ENCODE assay signal across 12 cellular contexts in the genomic region with DNA sequence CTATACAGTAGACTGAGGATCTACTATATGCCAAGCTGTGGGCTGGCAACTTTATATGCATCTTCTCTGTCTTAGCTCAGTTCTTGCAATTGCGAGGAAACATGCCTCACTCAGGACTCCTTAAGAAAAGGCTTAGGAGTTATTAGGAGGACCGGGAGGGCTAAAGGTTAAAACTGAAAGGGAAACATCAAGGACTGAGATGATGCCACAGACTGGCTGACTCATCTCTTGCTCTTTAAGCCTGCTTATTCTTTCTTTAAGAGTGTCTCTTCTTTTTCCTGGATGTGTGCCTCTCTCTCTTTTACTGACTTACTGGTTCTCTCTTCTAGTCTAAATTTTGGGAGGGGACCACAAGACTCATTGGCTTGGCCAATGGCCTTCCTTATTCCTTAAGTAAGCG. TPM values are rescaled to one million over a fixed set of nuclear protein-coding genes. Genes with fewer than 3 reads are reported as not detected.
A peak's percentile ranks its signal among the peaks of the same experiment; 100 is the strongest.
DNase-seq lines count a peak whose midpoint lies in the region; ATAC-seq and TF ChIP-seq lines count a peak whose summit lies in the region.
"Had no signal": no experiment of that assay in that cellular context is flagged by ENCODE, and none has a peak within 500 bp of the region (broad histone marks: within the 10 kb centered on the region; RNA-seq: fewer than 3 reads in every experiment).

No MANE protein-coding gene starts in this region.

- H3K4ac ChIP-seq in mesenchymal stem cell (ENCODE audit: low read depth in 1 of 2, low read length in 2 of 2) = no peak overlapping the region

- H3K18ac ChIP-seq in mesenchymal stem cell (ENCODE audit: low read depth in 1 of 2, low read length in 2 of 2) = no peak overlapping the region

- H2BK120ac ChIP-seq in mesenchymal stem cell (ENCODE audit: low read depth, low read length) = no peak overlapping the region

- H3K23ac ChIP-seq in mesenchymal stem cell (ENCODE audit: low read length in 2 of 2) = no peak overlapping the region

- H2AFZ ChIP-seq in mesenchymal stem cell (ENCODE audit: low read depth, low read length) = no peak overlapping the region

- H2AK5ac ChIP-seq in mesenchymal stem cell (ENCODE audit: low read length, severe bottlenecking) = no peak overlapping the region

- ATAC-seq in HG03354 (IDR thresholded peaks at IDR 0.05; ENCODE audit: poor library complexity, severe bottlenecking, unreplicated experiment) = no peak

- H2BK12ac ChIP-seq in mesenchymal stem cell (ENCODE audit: low read length in 2 of 2) = no peak overlapping the region

- no peak overlapping the region for H2BK5ac ChIP-seq in mesenchymal stem cell (ENCODE audit: low read depth, low read length, poor library complexity, severe bottlenecking)

- peak overlapping the region in 1 of 11 experiments; percentile 40; a peak in 1 of 22 replicates for H3K27ac ChIP-seq in BLaER1 treated with 17β-estradiol and CSF1 and Interleukin-3, amounts not matched to agents 10 nM and 100 nM
- peak overlapping the region; percentile 14 to 91 (median 81) for H3K27ac ChIP-seq in adrenal gland
- peak overlapping the region; percentile 62 for H3K27ac ChIP-seq in mesenchymal stem cell (ENCODE audit: low read length, poor library complexity, severe bottlenecking)

- in situ Hi-C loops in G401 (cut with HindIII; ENCODE audit: low sequenced_read_pairs) = no loop called here

- intact Hi-C loops in adrenal gland (cut with DNase I) = no loop called here

- H3K27me3 ChIP-seq in BLaER1 treated with 17β-estradiol and CSF1 and Interleukin-3, amounts not matched to agents 10 nM and 100 nM = no peaks in the 10 kb centered on the region
- H3K27me3 ChIP-seq in adrenal gland (no peaks in the 10 kb centered on the region), mesenchymal stem cell (ENCODE audit: control insufficient read depth in 1 of 2, insufficient read depth in 1 of 2, low read length in 2 of 2) (no peaks in the 10 kb centered on the region)
- H3K27me3 ChIP-seq: Peyer's patch had no signal

- H3K4me3 ChIP-seq in BLaER1 treated with 17β-estradiol and CSF1 and Interleukin-3, amounts not matched to agents 10 nM and 100 nM = no peak overlapping the region
- H3K4me3 ChIP-seq in adrenal gland = peak overlapping the region in 1 of 4 donors; percentile 5
- peak overlapping the region in 1 of 2 experiments; percentile 49 for H3K4me3 ChIP-seq in mesenchymal stem cell (ENCODE audit: insufficient read depth in 1 of 2, low read depth in 1 of 2, low read length in 2 of 2)
- H3K4me3 ChIP-seq: Peyer's patch, skin epidermis had no signal

- no peak overlapping the region for H3K9ac ChIP-seq in BLaER1 treated with 17β-estradiol and CSF1 and Interleukin-3, amounts not matched to agents 10 nM and 100 nM
- H3K9ac ChIP-seq in mesenchymal stem cell (ENCODE audit: low read length) = peak overlapping the region; percentile 23

- no peaks in the 10 kb centered on the region for H3K79me1 ChIP-seq in mesenchymal stem cell (replicated peaks; ENCODE audit: low read length, poor library complexity, severe bottlenecking)

- H3K14ac ChIP-seq in mesenchymal stem cell (ENCODE audit: low read length in 2 of 2) = no peak overlapping the region

- DNase-seq in HT1080 (ENCODE audit: low read depth) = peak; percentile 80
- DNase-seq in adrenal gland = peak in 2 of 7 donors; percentile 48 to 67
- DNase-seq in mesenchymal stem cell = peak; percentile 95
- DNase-seq in cerebellum (ENCODE audit: low spot score) = no peak
- DNase-seq in stimulated activated CD8-positive, alpha-beta memory T cell treated with anti-CD3 and anti-CD28 coated beads, Interleukin-4, amount 100 ng/mL, for 48 hours = no peak
- DNase-seq in G401 (ENCODE audit: low spot score) = no peak
- DNase-seq: Peyer's patch had no signal

- TF ChIP-seq POLR2A in adrenal gland (IDR thresholded peaks at IDR 0.05) = peak in 1 of 2 donors; percentile 41

- no peak overlapping the region for H4K8ac ChIP-seq in mesenchymal stem cell (ENCODE audit: low read length)

- WGBS in adrenal gland, 4 donors = 32 to 43% (median 38%) methylated on average over 3 of the region's 3 CpGs
- WGBS in mesenchymal stem cell = 33% methylated on average over 3 of the region's 3 CpGs

- peaks cover 10 to 46% (median 32%) of the 10 kb centered on the region in 10 experiments; a peak in 18 of 20 replicates for H3K4me1 ChIP-seq in BLaER1 treated with 17β-estradiol and CSF1 and Interleukin-3, amounts not matched to agents 10 nM and 100 nM
- H3K4me1 ChIP-seq in adrenal gland (replicated peaks in 1 of 2) (peaks cover 35 to 44% of the 10 kb centered on the region in 2 donors), mesenchymal stem cell (ENCODE audit: control insufficient read depth, insufficient read depth, low read depth, low read length) (peaks cover 16% of the 10 kb centered on the region)

- H4K20me1 ChIP-seq in BLaER1 treated with 17β-estradiol and CSF1 and Interleukin-3, amounts not matched to agents 10 nM and 100 nM = no peaks in the 10 kb centered on the region

- H3K36me3 ChIP-seq in BLaER1 treated with 17β-estradiol and CSF1 and Interleukin-3, amounts not matched to agents 10 nM and 100 nM = no peaks in the 10 kb centered on the region
- no peaks in the 10 kb centered on the region for H3K36me3 ChIP-seq in adrenal gland (replicated peaks in 1 of 2)
- H3K36me3 ChIP-seq in mesenchymal stem cell (ENCODE audit: control insufficient read depth in 1 of 2, insufficient read depth in 2 of 2, low read depth in 1 of 2, low read length in 2 of 2) = no peaks in the 10 kb centered on the region
- H3K36me3 ChIP-seq: Peyer's patch had no signal

- peak overlapping the region in 7 of 11 experiments; percentile 6 to 60 (median 44); a peak in 13 of 22 replicates for H3K4me2 ChIP-seq in BLaER1 treated with 17β-estradiol and CSF1 and Interleukin-3, amounts not matched to agents 10 nM and 100 nM
- H3K4me2 ChIP-seq in mesenchymal stem cell (ENCODE audit: low read length, poor library complexity, severe bottlenecking) = no peak overlapping the region

- H3K9me3 ChIP-seq in BLaER1 treated with 17β-estradiol and CSF1 and Interleukin-3, amounts not matched to agents 10 nM and 100 nM (replicated peaks in 1 of 11) = no peaks in the 10 kb centered on the region
- H3K9me3 ChIP-seq in adrenal gland (replicated peaks in 1 of 3) (no peaks in the 10 kb centered on the region), mesenchymal stem cell (ENCODE audit: control insufficient read depth, low read length) (no peaks in the 10 kb centered on the region)
- H3K9me3 ChIP-seq: Peyer's patch had no signal

- H4K91ac ChIP-seq in mesenchymal stem cell (ENCODE audit: low read length) = no peak overlapping the region

- H2BK15ac ChIP-seq in mesenchymal stem cell (ENCODE audit: low read depth, poor library complexity, severe bottlenecking) = no peak overlapping the region

- TF ChIP-seq CTCF in adrenal gland (IDR thresholded peaks at IDR 0.05) = no peak

RNA-seq across cellular contexts. Expression of a gene that starts 7.0 kb away (rescaled TPM):
- total RNA-seq in HT1080 (2014; rRNA removed; shearing (Covaris generic)) = 47.8 and 53.4 TPM in 2 replicates
- 85.3 and 88.9 TPM in 2 replicates for polyA plus RNA-seq in HT1080 (2015; cell fraction: cytosol; rRNA removed)
- 61.9 and 74.5 TPM in 2 replicates for polyA plus RNA-seq in HT1080 (2015; cell fraction: nucleus; rRNA removed)
- total RNA-seq in adrenal gland = 100 to 1,000 TPM in 2 of 8 donors, 10 to 100 TPM in 6; 66.9 to 128 (median 84.7) TPM
- 10 to 100 TPM; 48.7 to 64.9 (median 55.3) TPM for polyA plus RNA-seq in adrenal gland
- polyA plus RNA-seq in mesenchymal stem cell (2013, experiment 1 of 2) = 42.8 TPM
- 43.8 TPM for polyA plus RNA-seq in mesenchymal stem cell (2013, experiment 2 of 2)
- total RNA-seq in cerebellum = 1.6 TPM
- total RNA-seq in G401 (2014; rRNA removed; shearing (Covaris generic)) = 16.4 and 24.7 TPM in 2 replicates
- polyA plus RNA-seq: IgD-negative memory B cell had no signal

RNA-seq across cellular contexts. Expression of a gene that starts 7.7 kb away (rescaled TPM):
- total RNA-seq in HT1080 (2014; rRNA removed; shearing (Covaris generic)) = 16.2 and 28.9 TPM in 2 replicates
- 18.7 and 19.1 TPM in 2 replicates for polyA plus RNA-seq in HT1080 (2015; cell fraction: cytosol; rRNA removed)
- 10.9 and 13.6 TPM in 2 replicates for polyA plus RNA-seq in HT1080 (2015; cell fraction: nucleus; rRNA removed)
- total RNA-seq in adrenal gland = 10 to 100 TPM; 25.6 to 83.2 (median 38.4) TPM
- 10 to 100 TPM; 16.0 to 25.7 (median 17.7) TPM for polyA plus RNA-seq in adrenal gland
- polyA plus RNA-seq in mesenchymal stem cell (2013, experiment 1 of 2) = 18.6 TPM
- 17.5 TPM for polyA plus RNA-seq in mesenchymal stem cell (2013, experiment 2 of 2)
- total RNA-seq in cerebellum = 26.8 TPM
- 13.0 and 21.9 TPM in 2 replicates for total RNA-seq in G401 (2014; rRNA removed; shearing (Covaris generic))

RNA-seq across cellular contexts. Expression of a gene that starts 22.9 kb away (rescaled TPM):
- total RNA-seq in HT1080 (2014; rRNA removed; shearing (Covaris generic)) = not detected in 2 replicates
- not detected in 2 replicates for polyA plus RNA-seq in HT1080 (2015; cell fraction: cytosol; rRNA removed)
- not detected in 2 replicates for polyA plus RNA-seq in HT1080 (2015; cell fraction: nucleus; rRNA removed)
- total RNA-seq in adrenal gland (under 1 TPM in 3 of 8 donors, not detected in 5; 0.24 to 0.78 (median 0.65) TPM), cerebellum (not detected)
- under 1 TPM in 1 of 3 donors, not detected in 2; 0.33 TPM for polyA plus RNA-seq in adrenal gland
- not detected for polyA plus RNA-seq in mesenchymal stem cell (2013, experiment 1 of 2)
- polyA plus RNA-seq in mesenchymal stem cell (2013, experiment 2 of 2) = not detected
- total RNA-seq in G401 (2014; rRNA removed; shearing (Covaris generic)) = not detected in 2 replicates
- total RNA-seq: H1, Peyer's patch had no signal
- polyA plus RNA-seq: H1, IgD-negative memory B cell had no signal

RNA-seq across cellular contexts. Expression of a gene that starts 47.1 kb away (rescaled TPM):
- total RNA-seq in HT1080 (2014; rRNA removed; shearing (Covaris generic)) = 0.10 TPM in 1 of 2 replicates, not detected in the other
- polyA plus RNA-seq in HT1080 (2015; cell fraction: cytosol; rRNA removed) = 0.24 and 0.36 TPM in 2 replicates
- 0.33 and 0.42 TPM in 2 replicates for polyA plus RNA-seq in HT1080 (2015; cell fraction: nucleus; rRNA removed)
- total RNA-seq in adrenal gland (under 1 TPM in 1 of 8 donors, not detected in 7; 0.15 TPM), cerebellum (not detected)
- polyA plus RNA-seq in adrenal gland = under 1 TPM in 2 of 3 donors, not detected in 1; 0.16 to 0.37 TPM
- 0.03 TPM for polyA plus RNA-seq in mesenchymal stem cell (2013, experiment 1 of 2)
- polyA plus RNA-seq in mesenchymal stem cell (2013, experiment 2 of 2) = 0.03 TPM
- total RNA-seq in G401 (2014; rRNA removed; shearing (Covaris generic)) = not detected in 2 replicates
- total RNA-seq: Peyer's patch had no signal
- polyA plus RNA-seq: IgD-negative memory B cell had no signal

RNA-seq across cellular contexts. Expression of a gene that starts 48.6 kb away (rescaled TPM):
- total RNA-seq in HT1080 (2014; rRNA removed; shearing (Covaris generic)) = not detected in 2 replicates
- not detected in 2 replicates for polyA plus RNA-seq in HT1080 (2015; cell fraction: cytosol; rRNA removed)
- polyA plus RNA-seq in HT1080 (2015; cell fraction: nucleus; rRNA removed) = not detected in 2 replicates
- total RNA-seq in adrenal gland (not detected), cerebellum (not detected)
- polyA plus RNA-seq in adrenal gland = under 1 TPM in 1 of 3 donors, not detected in 2; 0.03 TPM
- not detected for polyA plus RNA-seq in mesenchymal stem cell (2013, experiment 1 of 2)
- not detected for polyA plus RNA-seq in mesenchymal stem cell (2013, experiment 2 of 2)
- not detected in 2 replicates for total RNA-seq in G401 (2014; rRNA removed; shearing (Covaris generic))
- total RNA-seq: Peyer's patch had no signal
- polyA plus RNA-seq: IgD-negative memory B cell had no signal

Comparison
In these comparisons a context has a peak if more than half of its experiments do, and no peak if none do; other contexts are left out.
1. DNase-seq: peak in HT1080 (single experiment) and mesenchymal stem cell (single experiment); none in cerebellum (single experiment), stimulated activated CD8-positive, alpha-beta memory T cell treated with anti-CD3 and anti-CD28 coated beads, Interleukin-4, amount 100 ng/mL, for 48 hours (single experiment) and G401 (single experiment).